Comparison of ENCODE assay signal across 20 cellular contexts in genomic region chr13:73693215-73693614, GRCh38.
A peak's percentile ranks its signal among the peaks of the same experiment; 100 is the strongest.
DNase-seq lines count a peak whose midpoint lies in the region; ATAC-seq and TF ChIP-seq lines count a peak whose summit lies in the region.
"Had no signal": no experiment of that assay in that cellular context is flagged by ENCODE, and none has a peak within 500 bp of the region (broad histone marks: within the 10 kb centered on the region; RNA-seq: fewer than 3 reads in every experiment).

No MANE protein-coding gene starts in this region.

- TF ChIP-seq CTCF in choroid plexus epithelial cell (conservative IDR thresholded peaks at IDR 0.05; ENCODE audit: low read depth, low read length) (no peak), type B pancreatic cell (conservative IDR thresholded peaks at IDR 0.05) (no peak)

- H3K27me3 Mint-ChIP-seq in type B pancreatic cell = no peaks in the 10 kb centered on the region
- H3K27me3 Mint-ChIP-seq: CD4-positive, alpha-beta memory T cell had no signal

- H3K9me3 Mint-ChIP-seq in type B pancreatic cell = no peaks in the 10 kb centered on the region
- H3K9me3 Mint-ChIP-seq: CD4-positive, alpha-beta memory T cell; GM23338; H9 had no signal

- no peak overlapping the region for H3K4me3 ChIP-seq in choroid plexus epithelial cell (ENCODE audit: low read depth, low read length)
- H3K4me3 ChIP-seq in aorta (ENCODE audit: low read length in 2 of 2) = no peak overlapping the region
- H3K4me3 ChIP-seq: A549, GM23338 had no signal

- peaks cover 0 to 17% of the 10 kb centered on the region in 2 donors for H3K36me3 ChIP-seq in aorta (ENCODE audit: control insufficient read depth in 1 of 2, insufficient read depth in 2 of 2, low read length in 1 of 2)

- DNase-seq in choroid plexus epithelial cell (ENCODE audit: low read depth) (peak; percentile 71), iris pigment epithelial cell (ENCODE audit: low read depth) (peak; percentile 10), type B pancreatic cell (ENCODE audit: extremely low spot score, unreplicated experiment) (no peak), aorta (no peak), NCI-H69 (lab: John Stamatoyannopoulos, UW) (no peak)
- DNase-seq: 8988T; ACHN; C1 segment of cervical spinal cord; Calu3; CD4-positive, alpha-beta memory T cell; COR-L47; DMS53; DMS79 treated with DMSO at 0.1 percent for 48 hours; GF-D8; H9 had no signal

- intact Hi-C loops in aorta (cut with DNase I) = no loop called here

- peaks cover 49% of the 10 kb centered on the region for H3K36me3 Mint-ChIP-seq in type B pancreatic cell

- H3K27ac Mint-ChIP-seq in type B pancreatic cell = peak overlapping the region; percentile 50
- H3K27ac Mint-ChIP-seq: GM23338 had no signal

- no peaks in the 10 kb centered on the region for H3K27me3 ChIP-seq in aorta (ENCODE audit: control insufficient read depth in 1 of 2, insufficient read depth in 2 of 2, low read length in 1 of 2)

- H3K4me3 Mint-ChIP-seq in type B pancreatic cell = no peak overlapping the region
- H3K4me3 Mint-ChIP-seq: CD4-positive, alpha-beta memory T cell; GM23338; H9 had no signal

- H3K4me1 ChIP-seq in aorta (ENCODE audit: control insufficient read depth in 1 of 2, insufficient read depth in 2 of 2, low read length in 2 of 2) = no peaks in the 10 kb centered on the region
- H3K4me1 ChIP-seq: A549 had no signal

- 30 to 34% methylated on average over 2 of the region's 2 CpGs for WGBS in aorta, 2 donors

- H3K9me3 ChIP-seq in aorta (ENCODE audit: control insufficient read depth, low read length) = no peaks in the 10 kb centered on the region
- H3K9me3 ChIP-seq: A549 had no signal

- peak; percentile 7 for ATAC-seq in GM19468 (IDR thresholded peaks at IDR 0.05; ENCODE audit: extremely low read depth, unreplicated experiment)
- ATAC-seq in aorta (ENCODE audit: low FRiP score) = no peak
- ATAC-seq in GM18858 (IDR thresholded peaks at IDR 0.05; ENCODE audit: unreplicated experiment) = no peak
- ATAC-seq: A549, GM23338, HCT116 had no signal

- no peak overlapping the region for H3K27ac ChIP-seq in aorta (ENCODE audit: low read depth in 1 of 2, low read length in 2 of 2)
- H3K27ac ChIP-seq: A549 had no signal

- peaks cover 13% of the 10 kb centered on the region for H3K4me1 Mint-ChIP-seq in type B pancreatic cell (ENCODE audit: unreplicated experiment)

Comparison
In these comparisons a context has a peak if more than half of its experiments do, and no peak if none do; other contexts are left out.
1. DNase-seq: peak in choroid plexus epithelial cell (single experiment) and iris pigment epithelial cell (single experiment); none in type B pancreatic cell (single experiment), aorta (0 of 2) and NCI-H69 (single experiment).